Comparison of ENCODE assay signal across 1 cellular context in the genomic region with DNA sequence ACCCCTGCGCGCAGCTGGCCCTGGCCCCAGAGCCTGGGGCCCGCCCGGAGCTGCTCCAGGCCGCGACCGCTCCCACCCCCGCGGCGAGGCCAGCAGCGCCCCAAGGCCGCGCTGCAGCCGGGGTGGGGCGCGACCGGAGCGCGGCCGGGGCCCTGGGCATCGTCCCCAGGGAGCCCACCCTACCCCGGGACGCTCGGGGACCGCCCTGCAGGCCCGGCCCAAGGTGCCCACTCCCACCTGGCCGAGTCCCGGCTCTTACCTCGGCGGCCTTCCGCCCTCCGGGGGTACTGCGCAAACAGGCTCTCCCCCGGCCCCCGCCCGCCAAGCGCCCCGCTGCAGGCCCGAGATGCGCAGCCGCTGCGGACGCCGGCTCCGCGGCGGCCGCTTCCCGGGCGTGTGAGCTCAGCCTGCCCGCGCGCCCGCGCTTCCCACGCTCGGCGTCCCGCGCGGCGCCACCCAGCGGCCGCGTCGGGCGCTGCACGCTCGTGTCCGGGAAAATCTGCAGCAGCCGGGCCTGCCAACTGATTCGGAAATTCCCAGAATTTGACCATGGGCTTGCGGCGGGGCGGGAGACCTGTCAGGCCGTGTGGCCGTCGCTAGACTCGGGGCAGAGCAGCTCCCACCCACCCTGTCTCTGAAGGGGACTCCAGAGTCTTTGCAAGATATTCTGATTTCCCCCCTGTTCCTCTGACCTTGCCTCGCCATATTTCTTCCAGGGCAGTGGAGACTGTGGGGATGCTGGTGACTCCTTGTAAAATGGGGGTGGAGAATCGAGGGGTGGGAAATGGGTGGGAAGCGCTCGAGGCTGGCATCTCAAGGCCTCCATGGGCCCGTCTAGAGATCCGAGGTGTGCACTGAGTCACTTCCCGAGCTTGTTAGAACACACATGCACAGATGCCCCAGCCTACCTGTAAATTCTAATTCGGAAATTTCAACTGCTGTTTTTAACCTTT.
TF ChIP-seq lines count a peak whose summit lies in the region.

No MANE protein-coding gene starts in this region.

TF ChIP-seq in endothelial cell of umbilical vein, 7 proteins besides CTCF, POLR2A, EP300 and RAD21 (continued from another document):
- TF ChIP-seq, protein P1, sequence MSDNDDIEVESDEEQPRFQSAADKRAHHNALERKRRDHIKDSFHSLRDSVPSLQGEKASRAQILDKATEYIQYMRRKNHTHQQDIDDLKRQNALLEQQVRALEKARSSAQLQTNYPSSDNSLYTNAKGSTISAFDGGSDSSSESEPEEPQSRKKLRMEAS (IDR thresholded peaks at IDR 0.05; ENCODE audit: insufficient read depth, insufficient read length): peak; percentile 3
- no peak for TF ChIP-seq JUN (IDR thresholded peaks at IDR 0.05; ENCODE audit: borderline replicate concordance, insufficient read depth, insufficient read length, low read depth)
